ENCODE assay signal across 9 cellular contexts in the genomic region with DNA sequence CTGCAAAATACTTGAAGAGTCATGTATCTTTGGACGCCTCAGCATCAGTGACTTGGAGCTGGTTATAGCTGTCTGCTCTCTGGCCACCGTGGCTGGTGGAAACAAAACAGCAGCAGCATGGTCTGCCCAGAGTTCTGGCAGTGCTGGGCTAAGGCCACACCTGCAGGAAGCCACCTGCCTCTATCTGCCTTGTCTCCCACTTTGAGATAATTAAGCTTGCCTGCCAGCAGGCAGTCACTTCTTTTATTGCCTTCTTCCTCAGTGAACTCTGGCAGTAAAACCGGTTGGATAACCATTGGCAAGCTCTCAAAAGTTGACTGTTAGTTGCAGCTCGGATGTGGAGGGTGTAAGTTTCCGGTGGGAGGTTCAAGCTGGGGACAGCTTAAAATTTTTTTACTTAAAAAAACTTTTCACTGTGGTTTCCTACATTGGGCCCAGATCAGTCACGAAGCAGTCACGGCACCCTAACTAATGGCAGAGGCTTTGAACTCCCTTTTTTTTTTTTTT. TPM values are rescaled to one million over a fixed set of nuclear protein-coding genes. Genes with fewer than 3 reads are reported as not detected.
DNase-seq lines count a peak whose midpoint lies in the region; ATAC-seq, FAIRE-seq and TF ChIP-seq lines count a peak whose summit lies in the region.
"Had no signal": no experiment of that assay in that cellular context is flagged by ENCODE, and none has a peak within 500 bp of the region (broad histone marks: within the 10 kb centered on the region; RNA-seq: fewer than 3 reads in every experiment).

No MANE protein-coding gene starts in this region.

- peaks cover 8% of the 10 kb centered on the region for H3K9me3 Mint-ChIP-seq in activated CD4-positive, alpha-beta memory T cell treated with anti-CD3 and anti-CD28 coated beads for 36 hours
- no peaks in the 10 kb centered on the region for H3K9me3 Mint-ChIP-seq in natural killer cell

- H3K56ac ChIP-seq in H1 (replicated peaks; ENCODE audit: insufficient read length, low read depth, low read length), result no peak overlapping the region

- H3K23ac ChIP-seq in H1 (ENCODE audit: insufficient read length), result no peak overlapping the region

- intact Hi-C loops in activated CD4-positive, alpha-beta memory T cell treated with anti-CD3 and anti-CD28 coated beads for 36 hours (cut with micrococcal nuclease), result loop anchor here (1.0 to 10.0 kb wide), 8 partner anchors 25 to 471 kb away; a partner anchor contains a TSS
- intact Hi-C loops in natural killer cell (cut with micrococcal nuclease), result loop anchor here (1.0 to 10.0 kb wide), 4 partner anchors 25 to 311 kb away; a partner anchor contains a TSS
- intact Hi-C loops in tibial artery (cut with DNase I; ENCODE audit: low total_unique reads), result no loop called here

- H3K9ac ChIP-seq in H1 (replicated peaks in 1 of 4; ENCODE audit: extremely low read depth in 1 of 4, low read depth in 3 of 4, low read length in 3 of 4), result no peak overlapping the region

- H4K5ac ChIP-seq in H1 (ENCODE audit: insufficient read length, low read depth, low read length), result no peak overlapping the region

- peak overlapping the region in 1 of 2 experiments; percentile 20; a peak in 1 of 4 replicates for H3K4me2 ChIP-seq in H1 (ENCODE audit: insufficient read depth in 1 of 2, low read depth in 2 of 2, low read length in 2 of 2)

- H3K4me1 ChIP-seq in H1 (replicated peaks in 1 of 4; ENCODE audit: control insufficient read depth in 3 of 4, insufficient read depth in 4 of 4, low read length in 3 of 4) (peaks cover 3 to 14% (median 10%) of the 10 kb centered on the region in 4 experiments; a peak in 5 of 7 replicates), tibial artery (peaks cover under 1 to 84% (median 55%) of the 10 kb centered on the region in 4 donors)

- peaks cover 7% of the 10 kb centered on the region for H3K36me3 Mint-ChIP-seq in activated CD4-positive, alpha-beta memory T cell treated with anti-CD3 and anti-CD28 coated beads for 36 hours
- no peaks in the 10 kb centered on the region for H3K36me3 Mint-ChIP-seq in natural killer cell

- TF ChIP-seq RAD21 in H1 (IDR thresholded peaks at IDR 0.05 in 1 of 2, conservative IDR thresholded peaks at IDR 0.05 in 1 of 2; ENCODE audit: low read depth in 2 of 2, low read length in 2 of 2), result no peak

- H3K4me1 Mint-ChIP-seq in activated CD4-positive, alpha-beta memory T cell treated with anti-CD3 and anti-CD28 coated beads for 36 hours (ENCODE audit: low read depth), result peaks cover 79% of the 10 kb centered on the region
- H3K4me1 Mint-ChIP-seq in natural killer cell, result peaks cover 54 to 65% of the 10 kb centered on the region in 2 donors

- H3K27ac ChIP-seq in H1 (ENCODE audit: low read depth, low read length) (0 out of 2 replicates have a peak overlapping the region, but pooled peaks have one; percentile 37), tibial artery (peak overlapping the region; percentile 96 to 97)

- H3K27me3 Mint-ChIP-seq in activated CD4-positive, alpha-beta memory T cell treated with anti-CD3 and anti-CD28 coated beads for 36 hours, result no peaks in the 10 kb centered on the region
- H3K27me3 Mint-ChIP-seq in natural killer cell (ENCODE audit: low read depth in 2 of 2), result no peaks in the 10 kb centered on the region

- peak overlapping the region; percentile 4 for H4K91ac ChIP-seq in H1 (replicated peaks; ENCODE audit: insufficient read length, low read length)

- TF ChIP-seq CTCF in H1 (IDR thresholded peaks at IDR 0.05; ENCODE audit: control extremely low read depth in 1 of 3, insufficient read depth in 1 of 3, low read depth in 1 of 3, low read length in 3 of 3) (no peak), natural killer cell (IDR thresholded peaks at IDR 0.05) (no peak), tibial artery (IDR thresholded peaks at IDR 0.05) (no peak)

- H3K4ac ChIP-seq in H1 (replicated peaks; ENCODE audit: insufficient read length, low read depth, low read length), result no peak overlapping the region

- no peak overlapping the region for H3K18ac ChIP-seq in H1 (ENCODE audit: extremely low read depth, low read length)

- no peak for TF ChIP-seq POLR2A in H1 (IDR thresholded peaks at IDR 0.05; ENCODE audit: control extremely low read depth in 1 of 2, low read depth in 2 of 2, low read length in 2 of 2)

- no peak overlapping the region for H2BK20ac ChIP-seq in H1 (ENCODE audit: low read length)

- H2BK5ac ChIP-seq in H1 (ENCODE audit: low read depth, low read length), result peak overlapping the region; percentile 40; the same call in 1 of the 2 replicates

- no peaks in the 10 kb centered on the region for H3K79me1 ChIP-seq in H1 (ENCODE audit: low read depth, low read length)

- 57% methylated on average over 7 of the region's 7 CpGs; no CpG with 5 or more reads in 1 of the 2 experiments for WGBS in H1 (ENCODE audit: extremely low coverage in 1 of 2, insufficient coverage in 1 of 2, insufficient read length in 1 of 2, insufficient replicate concordance in 2 of 2, low coverage in 1 of 2, low lambda C conversion rate in 2 of 2, missing lambda C conversion rate in 1 of 2), 2 experiments

- H4K8ac ChIP-seq in H1 (ENCODE audit: extremely low read depth, insufficient read depth, low read length), result no peak overlapping the region

- DNase-seq in NCI-H2196 (lab: John Stamatoyannopoulos, UW; ENCODE audit: unreplicated experiment) (peak; percentile 89), H1 (ENCODE audit: low read depth in 1 of 2, low spot score in 2 of 2) (no peak), natural killer cell (peak; percentile 49), tibial artery (peak; percentile 76 to 83), cortex of kidney (lab: John Stamatoyannopoulos, UW) (no peak)
- peak; percentile 82 for DNase-seq in activated CD4-positive, alpha-beta memory T cell treated with anti-CD3 and anti-CD28 coated beads for 36 hours

- H3K4me3 ChIP-seq in H1 (ENCODE audit: extremely low read depth in 1 of 4, insufficient read depth in 2 of 4, low read depth in 3 of 4, low read length in 4 of 4) (no peak overlapping the region), tibial artery (peak overlapping the region in 1 of 2 donors; percentile 8)

- H3K14ac ChIP-seq in H1 (ENCODE audit: insufficient read length), result no peak overlapping the region

- peak; percentile 28 for FAIRE-seq in H1 (lab: Jason Lieb, UNC)
- FAIRE-seq: islet of Langerhans had no signal

- H2BK120ac ChIP-seq in H1 (replicated peaks; ENCODE audit: low read depth, low read length), result no peak overlapping the region

- ATAC-seq in GM18499 (IDR thresholded peaks at IDR 0.05; ENCODE audit: insufficient read depth, unreplicated experiment) (peak; percentile 51), HG02798 (IDR thresholded peaks at IDR 0.05; ENCODE audit: poor library complexity, unreplicated experiment) (peak; percentile 43), natural killer cell (peak; percentile 85 to 89 (median 89))

- H3K27ac Mint-ChIP-seq in activated CD4-positive, alpha-beta memory T cell treated with anti-CD3 and anti-CD28 coated beads for 36 hours, result peak overlapping the region; percentile 89
- H3K27ac Mint-ChIP-seq in natural killer cell, result peak overlapping the region; percentile 85 to 93

- H2AFZ ChIP-seq in H1 (ENCODE audit: low read length), result no peak overlapping the region

- 0 out of 4 replicates have a peak, but pooled peaks cover 0 to 4% of the 10 kb centered on the region in 2 experiments for H3K79me2 ChIP-seq in H1 (ENCODE audit: control insufficient read depth in 1 of 2, insufficient read depth in 2 of 2, low read length in 2 of 2)

- POLR2A ChIA-PET in activated CD4-positive, alpha-beta memory T cell treated with anti-CD3 and anti-CD28 coated beads for 36 hours (lab: Charles Lee), result interaction anchor here (0.6 to 2.0 kb wide), 4 partner anchors 15 to 82 kb away, joined by 3 to 13 read pairs (median 11); a partner anchor contains a TSS
- POLR2A ChIA-PET in H1 (lab: Charles Lee; ENCODE audit: partially characterized antibody), result interaction anchor here (0.7 to 1.2 kb wide), 8 partner anchors 9 to 82 kb away, joined by 3 to 4 read pairs (median 3); a partner anchor contains a TSS

- H2BK12ac ChIP-seq in H1 (ENCODE audit: low read depth, low read length), result no peak overlapping the region

- H3K36me3 ChIP-seq in H1 (ENCODE audit: control insufficient read depth in 2 of 4, insufficient read depth in 4 of 4, low read length in 3 of 4) (0 out of 8 replicates have a peak, but pooled peaks cover 0 to 3% (median 0%) of the 10 kb centered on the region in 4 experiments), tibial artery (no peaks in the 10 kb centered on the region)

- CTCF ChIA-PET in activated CD4-positive, alpha-beta memory T cell treated with anti-CD3 and anti-CD28 coated beads for 36 hours (lab: Charles Lee), result interaction anchor here (0.8 to 3.6 kb wide), 7 partner anchors 17 to 333 kb away, joined by 3 to 20 read pairs (median 5); a partner anchor contains a TSS
- CTCF ChIA-PET in H1 (lab: Charles Lee; ENCODE audit: partially characterized antibody), result interaction anchor here (0.7 to 6.5 kb wide), 8 partner anchors 9 to 83 kb away, joined by 3 to 40 read pairs (median 5); a partner anchor contains a TSS

- H3K27me3 ChIP-seq in H1 (replicated peaks in 1 of 4; ENCODE audit: control insufficient read depth in 3 of 4, extremely low read depth in 1 of 4, insufficient read depth in 3 of 4, low read length in 3 of 4), result no peaks in the 10 kb centered on the region
- no peaks in the 10 kb centered on the region for H3K27me3 ChIP-seq in tibial artery

- peaks cover 3% of the 10 kb centered on the region; the same call in 1 of the 2 replicates for H3K23me2 ChIP-seq in H1 (ENCODE audit: low read depth, low read length)

- no peak overlapping the region for H2AK5ac ChIP-seq in H1 (ENCODE audit: low read depth, low read length)

- H3K4me3 Mint-ChIP-seq in activated CD4-positive, alpha-beta memory T cell treated with anti-CD3 and anti-CD28 coated beads for 36 hours, result peak overlapping the region; percentile 50
- peak overlapping the region; percentile 83 for H3K4me3 Mint-ChIP-seq in natural killer cell

- H4K20me1 ChIP-seq in H1 (replicated peaks in 1 of 2; ENCODE audit: control insufficient read depth in 1 of 2, insufficient read depth in 2 of 2, low read length in 2 of 2), result no peaks in the 10 kb centered on the region

- no peak overlapping the region for H2BK15ac ChIP-seq in H1 (ENCODE audit: low read length)

- no peak for TF ChIP-seq EP300 in H1 (IDR thresholded peaks at IDR 0.05; ENCODE audit: borderline replicate concordance in 1 of 2, low read depth in 2 of 2, low read length in 2 of 2)

- H3K9me3 ChIP-seq in H1 (ENCODE audit: insufficient read depth in 2 of 2, low read depth in 1 of 2, low read length in 1 of 2) (no peaks in the 10 kb centered on the region; a peak in 2 of 4 replicates), tibial artery (no peaks in the 10 kb centered on the region)

RNA-seq across cellular contexts. Expression of a gene that starts 4.9 kb away (rescaled TPM):
- total RNA-seq in activated CD4-positive, alpha-beta memory T cell treated with anti-CD3 and anti-CD28 coated beads for 36 hours, result 10 to 100 TPM; 22.4 to 22.8 TPM
- total RNA-seq in H1 (2021; fragmentation: NEBNext Ultra II Directional; extraction: Animal tissue kit (Norgen Biotek cat#: 25700)), result 10.4 and 13.2 TPM in 2 replicates
- 15.7 and 16.4 TPM in 2 replicates for polyA plus RNA-seq in H1 (2011; rRNA removed)
- polyA plus RNA-seq in H1 (2011; cell fraction: cytosol; rRNA removed), result 13.1 TPM
- 10.0 TPM for polyA plus RNA-seq in H1 (2011; cell fraction: nucleus; rRNA removed)
- polyA plus RNA-seq in H1 (2012, experiment 1 of 2), result 9.6 to 14.6 TPM (median 10.6 TPM) in 4 replicates
- 16.3 TPM for polyA plus RNA-seq in H1 (2012, experiment 2 of 2)
- polyA plus RNA-seq in H1 (2013, experiment 1 of 2), result 6.2 TPM
- 5.9 TPM for polyA plus RNA-seq in H1 (2013, experiment 2 of 2)
- 9.1 and 11.0 TPM in 2 replicates for polyA minus RNA-seq in H1 (2011; rRNA and poly(A)+ RNA removed)
- polyA minus RNA-seq in H1 (2011; cell fraction: cytosol; rRNA and poly(A)+ RNA removed), result 6.7 TPM
- 4.5 TPM for polyA minus RNA-seq in H1 (2011; cell fraction: nucleus; rRNA and poly(A)+ RNA removed)
- total RNA-seq in natural killer cell, result 1 to 10 TPM; 7.0 to 9.4 (median 8.9) TPM

RNA-seq across cellular contexts. Expression of a gene that starts 24.7 kb away (rescaled TPM):
- 10 to 100 TPM; 32.2 to 32.9 TPM for total RNA-seq in activated CD4-positive, alpha-beta memory T cell treated with anti-CD3 and anti-CD28 coated beads for 36 hours
- 42.5 and 42.7 TPM in 2 replicates for total RNA-seq in H1 (2021; fragmentation: NEBNext Ultra II Directional; extraction: Animal tissue kit (Norgen Biotek cat#: 25700))
- 17.3 and 20.5 TPM in 2 replicates for polyA plus RNA-seq in H1 (2011; rRNA removed)
- polyA plus RNA-seq in H1 (2011; cell fraction: cytosol; rRNA removed), result 23.6 TPM
- 29.6 TPM for polyA plus RNA-seq in H1 (2011; cell fraction: nucleus; rRNA removed)
- polyA plus RNA-seq in H1 (2012, experiment 1 of 2), result 21.9 to 28.9 TPM (median 24.5 TPM) in 4 replicates
- polyA plus RNA-seq in H1 (2012, experiment 2 of 2), result 3.3 TPM
- polyA plus RNA-seq in H1 (2013, experiment 1 of 2), result 20.1 TPM
- 18.7 TPM for polyA plus RNA-seq in H1 (2013, experiment 2 of 2)
- polyA minus RNA-seq in H1 (2011; rRNA and poly(A)+ RNA removed), result 40.6 and 56.0 TPM in 2 replicates
- polyA minus RNA-seq in H1 (2011; cell fraction: cytosol; rRNA and poly(A)+ RNA removed), result 26.1 TPM
- polyA minus RNA-seq in H1 (2011; cell fraction: nucleus; rRNA and poly(A)+ RNA removed), result 52.2 TPM
- 100 to 1,000 TPM in 1 of 3 donors, 10 to 100 TPM in 2; 90.0 to 108 (median 92.0) TPM for total RNA-seq in natural killer cell

Comparison
In these comparisons a context has a peak if more than half of its experiments do, and no peak if none do; other contexts are left out.
1. DNase-seq: peak in NCI-H2196 (single experiment), activated CD4-positive, alpha-beta memory T cell treated with anti-CD3 and anti-CD28 coated beads for 36 hours (single experiment), natural killer cell (single experiment) and tibial artery (2 of 2); none in H1 (0 of 2) and cortex of kidney (single experiment).
2. Peak in every context shown above with its lines, with median percentiles within 50 percentile points of each other: ATAC-seq.